Comparison of ENCODE assay signal across 9 cellular contexts in genomic region chr1:20574686-20575543, GRCh38. TPM values are rescaled to one million over a fixed set of nuclear protein-coding genes. Genes with fewer than 3 reads are reported as not detected.
A peak's percentile ranks its signal among the peaks of the same experiment; 100 is the strongest.
DNase-seq lines count a peak whose midpoint lies in the region; ATAC-seq and TF ChIP-seq lines count a peak whose summit lies in the region.
"Had no signal": no experiment of that assay in that cellular context is flagged by ENCODE, and none has a peak within 500 bp of the region (broad histone marks: within the 10 kb centered on the region; RNA-seq: fewer than 3 reads in every experiment).

No MANE protein-coding gene starts in this region.

- no peaks in the 10 kb centered on the region for H3K9me3 ChIP-seq in CD4-positive, alpha-beta memory T cell (ENCODE audit: control insufficient read depth in 1 of 2, low read length in 2 of 2)
- no peaks in the 10 kb centered on the region for H3K9me3 ChIP-seq in PC-9 (ENCODE audit: insufficient read depth, low read depth)
- H3K9me3 ChIP-seq in gastroesophageal sphincter: peaks cover 0 to 14% (median 0%) of the 10 kb centered on the region in 3 donors
- no peaks in the 10 kb centered on the region for H3K9me3 ChIP-seq in uterus

- H3K4me1 ChIP-seq in CD4-positive, alpha-beta memory T cell (ENCODE audit: insufficient read depth, low read length): no peaks in the 10 kb centered on the region
- H3K4me1 ChIP-seq in PC-9 (replicated peaks; ENCODE audit: insufficient read depth): peaks cover 34% of the 10 kb centered on the region
- H3K4me1 ChIP-seq in gastroesophageal sphincter: no peaks in the 10 kb centered on the region
- H3K4me1 ChIP-seq in uterus: no peaks in the 10 kb centered on the region

- POLR2A ChIA-PET in CD4-positive, alpha-beta memory T cell (lab: Charles Lee; ENCODE audit: partially characterized antibody): no interaction called here
- POLR2A ChIA-PET in PC-9 (lab: Charles Lee; ENCODE audit: unreplicated experiment): no interaction called here

- WGBS in gastroesophageal sphincter (ENCODE audit: low coverage in 1 of 2), 2 donors: 10 to 15% methylated on average over 2 to 15 of the region's 18 CpGs

- H3K27me3 ChIP-seq in CD4-positive, alpha-beta memory T cell (ENCODE audit: insufficient read depth, low read length): no peaks in the 10 kb centered on the region
- H3K27me3 ChIP-seq in PC-9 (ENCODE audit: insufficient read depth, low read depth) (no peaks in the 10 kb centered on the region), gastroesophageal sphincter (peaks cover 55% of the 10 kb centered on the region), uterus (no peaks in the 10 kb centered on the region)

- H3K4me1 Mint-ChIP-seq in CD4-positive, alpha-beta memory T cell: peaks cover 0 to 1% (median 0%) of the 10 kb centered on the region in 4 donors
- H3K4me1 Mint-ChIP-seq in activated T-cell treated with anti-CD3 and anti-CD28 coated beads, Interleukin-2, amount 50 U/mL, for 72 hours (ENCODE audit: low read depth): peaks cover 9% of the 10 kb centered on the region
- H3K4me1 Mint-ChIP-seq: IgD-negative memory B cell had no signal

- TF ChIP-seq CTCF in PC-9 (conservative IDR thresholded peaks at IDR 0.05) (peak; percentile 26; the same call in 1 of the 2 replicates), gastroesophageal sphincter (IDR thresholded peaks at IDR 0.05) (peak in 3 of 4 experiments; percentile 51 to 73 (median 60)), uterus (IDR thresholded peaks at IDR 0.05) (peak; percentile 19 to 75 (median 56))

- ATAC-seq in activated T-cell treated with anti-CD3 and anti-CD28 coated beads, Interleukin-2, amount 50 U/mL, for 72 hours (replicated peaks in 1 of 2): peak; percentile 45 to 91
- peak; percentile 78 for ATAC-seq in gastroesophageal sphincter
- no peak for ATAC-seq in GM18498 (IDR thresholded peaks at IDR 0.05; ENCODE audit: unreplicated experiment)

- TF ChIP-seq POLR2A in gastroesophageal sphincter (IDR thresholded peaks at IDR 0.05): no peak
- no peak for TF ChIP-seq POLR2A in uterus (IDR thresholded peaks at IDR 0.05)

- no peak for TF ChIP-seq EP300 in gastroesophageal sphincter (IDR thresholded peaks at IDR 0.05)

- H3K36me3 ChIP-seq in CD4-positive, alpha-beta memory T cell (ENCODE audit: insufficient read depth, low read length): no peaks in the 10 kb centered on the region
- H3K36me3 ChIP-seq in PC-9 (ENCODE audit: low read depth) (no peaks in the 10 kb centered on the region), gastroesophageal sphincter (no peaks in the 10 kb centered on the region), uterus (no peaks in the 10 kb centered on the region)

- intact Hi-C loops in CD4-positive, alpha-beta memory T cell (cut with micrococcal nuclease): no loop called here
- intact Hi-C loops in PC-9 (cut with micrococcal nuclease; ENCODE audit: unreplicated experiment): loop anchor here (5.0 kb wide), 2 partner anchors 37 to 57 kb away; partner anchors contain the start of gene PINK1
- intact Hi-C loops in uterus (cut with DNase I; ENCODE audit: low total_unique reads): no loop called here

- H3K36me3 Mint-ChIP-seq in CD4-positive, alpha-beta memory T cell: no peaks in the 10 kb centered on the region
- peaks cover 0 to 3% of the 10 kb centered on the region in 2 donors for H3K36me3 Mint-ChIP-seq in activated T-cell treated with anti-CD3 and anti-CD28 coated beads, Interleukin-2, amount 50 U/mL, for 72 hours (ENCODE audit: insufficient read depth in 2 of 2)
- H3K36me3 Mint-ChIP-seq: IgD-negative memory B cell had no signal

- no peaks in the 10 kb centered on the region for H3K79me2 ChIP-seq in PC-9 (ENCODE audit: low read depth)

- no peaks in the 10 kb centered on the region for H4K20me1 ChIP-seq in PC-9 (ENCODE audit: insufficient read depth)

- H3K27ac ChIP-seq in CD4-positive, alpha-beta memory T cell (ENCODE audit: low read depth, low read length): no peak overlapping the region
- H3K27ac ChIP-seq in PC-9 (no peak overlapping the region), gastroesophageal sphincter (no peak overlapping the region), uterus (no peak overlapping the region)

- peaks cover 0 to 8% (median 4%) of the 10 kb centered on the region in 8 donors for H3K9me3 Mint-ChIP-seq in CD4-positive, alpha-beta memory T cell
- peaks cover 1 to 4% of the 10 kb centered on the region in 2 donors for H3K9me3 Mint-ChIP-seq in activated T-cell treated with anti-CD3 and anti-CD28 coated beads, Interleukin-2, amount 50 U/mL, for 72 hours

- H3K4me3 Mint-ChIP-seq in CD4-positive, alpha-beta memory T cell: no peak overlapping the region
- no peak overlapping the region for H3K4me3 Mint-ChIP-seq in activated T-cell treated with anti-CD3 and anti-CD28 coated beads, Interleukin-2, amount 50 U/mL, for 72 hours
- H3K4me3 Mint-ChIP-seq: IgD-negative memory B cell had no signal

- peaks cover 31% of the 10 kb centered on the region; the same call in 1 of the 2 replicates for H3F3A ChIP-seq in PC-9 (ENCODE audit: insufficient read depth, low read depth)

- H3K27ac Mint-ChIP-seq in CD4-positive, alpha-beta memory T cell: no peak overlapping the region
- no peak overlapping the region for H3K27ac Mint-ChIP-seq in activated T-cell treated with anti-CD3 and anti-CD28 coated beads, Interleukin-2, amount 50 U/mL, for 72 hours
- H3K27ac Mint-ChIP-seq: IgD-negative memory B cell had no signal

- peaks cover 21 to 25% of the 10 kb centered on the region in 2 donors for H3K27me3 Mint-ChIP-seq in CD4-positive, alpha-beta memory T cell
- peaks cover 28% of the 10 kb centered on the region for H3K27me3 Mint-ChIP-seq in activated T-cell treated with anti-CD3 and anti-CD28 coated beads, Interleukin-2, amount 50 U/mL, for 72 hours (ENCODE audit: low read depth)

- no peaks in the 10 kb centered on the region for H3K9me2 ChIP-seq in PC-9 (ENCODE audit: insufficient read depth)

- peak in 4 of 5 donors; percentile 37 to 57 (median 44) for DNase-seq in CD4-positive, alpha-beta memory T cell
- peak; percentile 46 for DNase-seq in HPDE6-E6E7 (ENCODE audit: extremely low spot score)
- no peak for DNase-seq in PC-9
- peak; percentile 47 to 88 for DNase-seq in activated T-cell treated with anti-CD3 and anti-CD28 coated beads, Interleukin-2, amount 50 U/mL, for 72 hours
- DNase-seq in pons (ENCODE audit: low spot score): peak; percentile 23
- peak; percentile 66 to 74 for DNase-seq in uterus

- H3K4me2 ChIP-seq in PC-9: no peak overlapping the region

- H3K4me3 ChIP-seq in CD4-positive, alpha-beta memory T cell (ENCODE audit: low read length in 2 of 2): no peak overlapping the region
- no peak overlapping the region for H3K4me3 ChIP-seq in PC-9
- no peak overlapping the region for H3K4me3 ChIP-seq in gastroesophageal sphincter
- H3K4me3 ChIP-seq in uterus: no peak overlapping the region

- CTCF ChIA-PET in CD4-positive, alpha-beta memory T cell (lab: Charles Lee; ENCODE audit: partially characterized antibody): interaction anchor here (1.0 to 1.1 kb wide), 4 partner anchors 12 to 61 kb away, joined by 3 read pairs; no protein-coding TSS in a partner anchor
- CTCF ChIA-PET in PC-9 (lab: Charles Lee): interaction anchor here (0.7 to 1.1 kb wide), 2 partner anchors 39 to 59 kb away, joined by 4 to 5 read pairs; no protein-coding TSS in a partner anchor

- H2AFZ ChIP-seq in PC-9: no peak overlapping the region

- BruUV-seq in PC-9 (replicated peaks; lab: Mats Ljungman, UMichigan): no TSS peak

RNA-seq across cellular contexts. Expression of gene CDA, which starts 14.0 kb away (rescaled TPM):
- total RNA-seq in CD4-positive, alpha-beta memory T cell: not detected
- polyA plus RNA-seq in CD4-positive, alpha-beta memory T cell: not detected
- total RNA-seq in PC-9 (2021) (41.9 and 56.6 TPM in 2 replicates), gastroesophageal sphincter (1 to 10 TPM in 2 of 4 donors, under 1 TPM in 1, not detected in 1; 0.96 to 4.3 (median 3.1) TPM), uterus (10 to 100 TPM in 1 of 4 donors, 1 to 10 TPM in 3; 2.3 to 12.2 (median 5.0) TPM)
- not detected for total RNA-seq in activated T-cell treated with anti-CD3 and anti-CD28 coated beads, Interleukin-2, amount 50 U/mL, for 72 hours

RNA-seq across cellular contexts. Expression of gene FAM43B, which starts 22.5 kb away (rescaled TPM):
- total RNA-seq in CD4-positive, alpha-beta memory T cell: not detected
- polyA plus RNA-seq in CD4-positive, alpha-beta memory T cell: not detected
- total RNA-seq in PC-9 (2021) (not detected in 2 replicates), gastroesophageal sphincter (1 to 10 TPM in 2 of 4 donors, under 1 TPM in 2; 0.62 to 1.3 (median 1.1) TPM), uterus (1 to 10 TPM in 3 of 4 donors, not detected in 1; 1.5 to 2.3 (median 2.2) TPM)
- not detected for total RNA-seq in activated T-cell treated with anti-CD3 and anti-CD28 coated beads, Interleukin-2, amount 50 U/mL, for 72 hours
- polyA plus RNA-seq: IgD-negative memory B cell had no signal

RNA-seq across cellular contexts. Expression of gene PINK1, which starts 58.3 kb away (rescaled TPM):
- total RNA-seq in CD4-positive, alpha-beta memory T cell: 10 to 100 TPM; 19.5 to 21.7 TPM
- polyA plus RNA-seq in CD4-positive, alpha-beta memory T cell: 10 to 100 TPM; 19.0 to 24.2 TPM
- 46.5 and 48.6 TPM in 2 replicates for total RNA-seq in PC-9 (2021)
- total RNA-seq in activated T-cell treated with anti-CD3 and anti-CD28 coated beads, Interleukin-2, amount 50 U/mL, for 72 hours: 1 to 10 TPM; 8.3 to 9.0 TPM
- total RNA-seq in gastroesophageal sphincter: 100 to 1,000 TPM; 148 to 269 (median 203) TPM
- 10 to 100 TPM; 55.6 to 67.4 (median 62.8) TPM for total RNA-seq in uterus

Comparison
In these comparisons a context has a peak if more than half of its experiments do, and no peak if none do; other contexts are left out.
1. DNase-seq: peak in CD4-positive, alpha-beta memory T cell (4 of 5), HPDE6-E6E7 (single experiment), activated T-cell treated with anti-CD3 and anti-CD28 coated beads, Interleukin-2, amount 50 U/mL, for 72 hours (2 of 2), pons (single experiment) and uterus (2 of 2); none in PC-9 (0 of 2).
2. Peak in every context shown above with its lines, with median percentiles within 50 percentile points of each other: CTCF ChIP-seq.